ENCODE assay signal across 8 cellular contexts in genomic region chr10:14822879-14823755, GRCh38. TPM values are rescaled to one million over a fixed set of nuclear protein-coding genes. Genes with fewer than 3 reads are reported as not detected.
DNase-seq lines count a peak whose midpoint lies in the region; ATAC-seq, FAIRE-seq and TF ChIP-seq lines count a peak whose summit lies in the region.

No MANE protein-coding gene starts in this region.

- DNase-seq in CD4-positive, CD25-positive, alpha-beta regulatory T cell = peak in 2 of 3 donors; percentile 36 to 47
- DNase-seq in GM19240 (ENCODE audit: insufficient read length, low spot score) (peak; percentile 38), RWPE2 (ENCODE audit: low spot score) (no peak), body of pancreas (peak; percentile 25 to 53 (median 42)), keratinocyte (ENCODE audit: low read depth, low spot score) (no peak), mesenteric fat pad (ENCODE audit: low spot score) (no peak), NCI-H187 treated with DMSO at 0.1 percent for 48 hours (lab: John Stamatoyannopoulos, UW) (no peak)
- no peak for DNase-seq in stimulated activated effector memory CD8-positive, alpha-beta T cell treated with anti-CD3 and anti-CD28 coated beads, Interleukin-12 subunit alpha, Interleukin-12 subunit beta, amount 100 ng/mL, for 72 hours (ENCODE audit: low spot score in 2 of 2)

- intact Hi-C loops in body of pancreas (cut with DNase I) = loop anchor here (10.0 kb wide), 1 partner anchor 318 kb away; no protein-coding TSS in a partner anchor

- no peak overlapping the region for H3K27ac ChIP-seq in CD4-positive, CD25-positive, alpha-beta regulatory T cell (ENCODE audit: insufficient read depth, low read length, poor library complexity, severe bottlenecking)
- no peak overlapping the region for H3K27ac ChIP-seq in RWPE2 (ENCODE audit: poor library complexity, severe bottlenecking)
- no peak overlapping the region for H3K27ac ChIP-seq in body of pancreas
- H3K27ac ChIP-seq in keratinocyte (ENCODE audit: control insufficient read depth, insufficient read depth, low read length) = no peak overlapping the region

- dilution Hi-C loops in keratinocyte (cut with MboI; ENCODE audit: extremely low pct_ligation_motif_present, low sequenced_read_pairs) = no loop called here

- no peaks in the 10 kb centered on the region for H3K9me1 ChIP-seq in keratinocyte (ENCODE audit: control insufficient read depth, extremely low read depth, insufficient read depth, low read length)

- H4K20me1 ChIP-seq in keratinocyte (ENCODE audit: control insufficient read depth, extremely low read depth, insufficient read depth, low read length) = no peaks in the 10 kb centered on the region

- H3K27me3 ChIP-seq in CD4-positive, CD25-positive, alpha-beta regulatory T cell (ENCODE audit: control insufficient read depth, insufficient read depth, low read length) = no peaks in the 10 kb centered on the region
- H3K27me3 ChIP-seq in RWPE2 (ENCODE audit: insufficient read depth, poor library complexity, severe bottlenecking) = no peaks in the 10 kb centered on the region
- H3K27me3 ChIP-seq in body of pancreas = no peaks in the 10 kb centered on the region
- no peaks in the 10 kb centered on the region for H3K27me3 ChIP-seq in keratinocyte (ENCODE audit: control insufficient read depth, extremely low read depth, insufficient read depth, low read length)

- H3K79me2 ChIP-seq in keratinocyte (ENCODE audit: control insufficient read depth, insufficient read depth, low read length) = no peaks in the 10 kb centered on the region

- no peak for TF ChIP-seq POLR2A in body of pancreas (IDR thresholded peaks at IDR 0.05)

- peak; percentile 91 for TF ChIP-seq CTCF in RWPE2 (IDR thresholded peaks at IDR 0.05; ENCODE audit: poor library complexity, severe bottlenecking)
- peak in 6 of 7 experiments; percentile 44 to 71 (median 61) for TF ChIP-seq CTCF in body of pancreas (IDR thresholded peaks at IDR 0.05)
- peak; percentile 48 to 64 (median 57) for TF ChIP-seq CTCF in keratinocyte (optimal IDR thresholded peaks at IDR 0.05 in 1 of 3, IDR thresholded peaks at IDR 0.05 in 1 of 3, conservative IDR thresholded peaks at IDR 0.05 in 1 of 3; ENCODE audit: extremely low read depth in 1 of 3, insufficient read depth in 2 of 3, low read length in 3 of 3)

- no peak overlapping the region for H3K4me3 Mint-ChIP-seq in CD4-positive, CD25-positive, alpha-beta regulatory T cell
- no peak overlapping the region for H3K4me3 Mint-ChIP-seq in stimulated activated effector memory CD8-positive, alpha-beta T cell treated with anti-CD3 and anti-CD28 coated beads, Interleukin-12 subunit alpha, Interleukin-12 subunit beta, amount 100 ng/mL, for 72 hours

- 24 to 29% methylated on average over 3 of the region's 3 CpGs for WGBS in body of pancreas, 2 donors

- H3K4me1 ChIP-seq in CD4-positive, CD25-positive, alpha-beta regulatory T cell (ENCODE audit: control insufficient read depth, insufficient read depth, low read length, poor library complexity, severe bottlenecking) = no peaks in the 10 kb centered on the region
- H3K4me1 ChIP-seq in RWPE2 (ENCODE audit: insufficient read depth, poor library complexity, severe bottlenecking) (peaks cover 12% of the 10 kb centered on the region), body of pancreas (peaks cover 4% of the 10 kb centered on the region), keratinocyte (ENCODE audit: control insufficient read depth, extremely low read depth, insufficient read depth, low read length) (peaks cover 11% of the 10 kb centered on the region)

- no peaks in the 10 kb centered on the region for H3K27me3 Mint-ChIP-seq in CD4-positive, CD25-positive, alpha-beta regulatory T cell

- no peaks in the 10 kb centered on the region for H3K9me3 ChIP-seq in CD4-positive, CD25-positive, alpha-beta regulatory T cell (ENCODE audit: control insufficient read depth in 2 of 2, low read length in 2 of 2)
- no peaks in the 10 kb centered on the region for H3K9me3 ChIP-seq in RWPE2 (ENCODE audit: severe bottlenecking)
- no peaks in the 10 kb centered on the region for H3K9me3 ChIP-seq in body of pancreas
- H3K9me3 ChIP-seq in keratinocyte (ENCODE audit: control insufficient read depth, low read depth, low read length) = no peaks in the 10 kb centered on the region

- H3K9me3 Mint-ChIP-seq in CD4-positive, CD25-positive, alpha-beta regulatory T cell = no peaks in the 10 kb centered on the region
- no peaks in the 10 kb centered on the region for H3K9me3 Mint-ChIP-seq in stimulated activated effector memory CD8-positive, alpha-beta T cell treated with anti-CD3 and anti-CD28 coated beads, Interleukin-12 subunit alpha, Interleukin-12 subunit beta, amount 100 ng/mL, for 72 hours

- no peaks in the 10 kb centered on the region for H3K36me3 ChIP-seq in CD4-positive, CD25-positive, alpha-beta regulatory T cell (ENCODE audit: control insufficient read depth, insufficient read depth, low read length)
- H3K36me3 ChIP-seq in RWPE2 (ENCODE audit: low read depth) (no peaks in the 10 kb centered on the region), body of pancreas (replicated peaks in 1 of 2; ENCODE audit: insufficient read depth in 1 of 2, low read depth in 2 of 2) (no peaks in the 10 kb centered on the region), keratinocyte (ENCODE audit: control insufficient read depth in 2 of 2, extremely low read depth in 1 of 2, insufficient read depth in 2 of 2, low read length in 2 of 2) (no peaks in the 10 kb centered on the region)

- H3K4me2 ChIP-seq in keratinocyte (ENCODE audit: control insufficient read depth, extremely low read depth, insufficient read depth, low read depth, low read length) = no peak overlapping the region

- H3K36me3 Mint-ChIP-seq in CD4-positive, CD25-positive, alpha-beta regulatory T cell = no peaks in the 10 kb centered on the region
- H3K36me3 Mint-ChIP-seq in stimulated activated effector memory CD8-positive, alpha-beta T cell treated with anti-CD3 and anti-CD28 coated beads, Interleukin-12 subunit alpha, Interleukin-12 subunit beta, amount 100 ng/mL, for 72 hours = no peaks in the 10 kb centered on the region

- H3K4me3 ChIP-seq in CD4-positive, CD25-positive, alpha-beta regulatory T cell (ENCODE audit: low read depth, low read length) = no peak overlapping the region
- H3K4me3 ChIP-seq in RWPE2 (ENCODE audit: severe bottlenecking) (no peak overlapping the region), body of pancreas (no peak overlapping the region), keratinocyte (ENCODE audit: control insufficient read depth in 2 of 3, extremely low read depth in 1 of 3, insufficient read depth in 2 of 3, low read depth in 1 of 3, low read length in 3 of 3) (no peak overlapping the region)

- no peak for ATAC-seq in CD4-positive, CD25-positive, alpha-beta regulatory T cell (ENCODE audit: low read depth in 2 of 2)
- ATAC-seq in RWPE2 (ENCODE audit: low read depth) = peak; percentile 57; the same call in 2 of the 3 replicates
- peak; percentile 58 for ATAC-seq in body of pancreas
- ATAC-seq in stimulated activated effector memory CD8-positive, alpha-beta T cell treated with anti-CD3 and anti-CD28 coated beads, Interleukin-12 subunit alpha, Interleukin-12 subunit beta, amount 100 ng/mL, for 72 hours = no peak

- FAIRE-seq in keratinocyte (lab: Jason Lieb, UNC) = no peak

- peaks cover 0 to 6% (median 4%) of the 10 kb centered on the region in 4 donors for H3K4me1 Mint-ChIP-seq in CD4-positive, CD25-positive, alpha-beta regulatory T cell
- peaks cover 11% of the 10 kb centered on the region for H3K4me1 Mint-ChIP-seq in stimulated activated effector memory CD8-positive, alpha-beta T cell treated with anti-CD3 and anti-CD28 coated beads, Interleukin-12 subunit alpha, Interleukin-12 subunit beta, amount 100 ng/mL, for 72 hours

- no peak overlapping the region for H3K9ac ChIP-seq in keratinocyte (ENCODE audit: control insufficient read depth, extremely low read depth, insufficient read depth, low read length)

- no peak overlapping the region for H2AFZ ChIP-seq in keratinocyte (ENCODE audit: control insufficient read depth, low read length)

- peak overlapping the region in 2 of 3 donors; percentile 3 to 19 for H3K27ac Mint-ChIP-seq in CD4-positive, CD25-positive, alpha-beta regulatory T cell
- peak overlapping the region; percentile 54 for H3K27ac Mint-ChIP-seq in stimulated activated effector memory CD8-positive, alpha-beta T cell treated with anti-CD3 and anti-CD28 coated beads, Interleukin-12 subunit alpha, Interleukin-12 subunit beta, amount 100 ng/mL, for 72 hours

RNA-seq across cellular contexts. Expression of gene CDNF, which starts 14.7 kb away (rescaled TPM):
- total RNA-seq in CD4-positive, CD25-positive, alpha-beta regulatory T cell = 1.7 TPM
- 1 to 10 TPM in 2 of 4 donors, under 1 TPM in 2; 0.32 to 2.1 (median 1.2) TPM for polyA plus RNA-seq in CD4-positive, CD25-positive, alpha-beta regulatory T cell
- total RNA-seq in body of pancreas (10 to 100 TPM in 1 of 2 donors, 1 to 10 TPM in 1; 1.3 to 15.3 TPM), mesenteric fat pad (1.4 TPM)
- 1.1 to 1.4 TPM (median 1.2 TPM) in 3 replicates for polyA plus RNA-seq in keratinocyte
- 0.99 TPM for polyA plus RNA-seq in keratinocyte (2011; ENCODE audit: low read depth)
- polyA plus RNA-seq in keratinocyte (2011; cell fraction: cytosol; rRNA removed) = 0.86 and 1.8 TPM in 2 replicates
- 2.7 and 2.9 TPM in 2 replicates for polyA plus RNA-seq in keratinocyte (2011; cell fraction: nucleus; rRNA removed)
- 1.0 TPM in 2 replicates for polyA plus RNA-seq in keratinocyte (2012; ENCODE audit: low replicate concordance)
- 0.92 to 2.2 TPM in 2 of 3 replicates, not detected in the other for polyA minus RNA-seq in keratinocyte
- not detected for polyA minus RNA-seq in keratinocyte (2011; cell fraction: cytosol; rRNA and poly(A)+ RNA removed)
- polyA minus RNA-seq in keratinocyte (2011; cell fraction: nucleus; rRNA and poly(A)+ RNA removed) = 1.1 TPM in 1 of 2 replicates, not detected in the other

RNA-seq across cellular contexts. Expression of gene HSPA14, which starts 15.0 kb away (rescaled TPM):
- total RNA-seq in CD4-positive, CD25-positive, alpha-beta regulatory T cell = 22.6 TPM
- polyA plus RNA-seq in CD4-positive, CD25-positive, alpha-beta regulatory T cell = 10 to 100 TPM; 16.0 to 26.7 (median 20.9) TPM
- total RNA-seq in body of pancreas (1 to 10 TPM; 6.6 to 7.8 TPM), mesenteric fat pad (12.1 TPM)
- 17.7 to 29.5 TPM (median 18.6 TPM) in 3 replicates for polyA plus RNA-seq in keratinocyte
- polyA plus RNA-seq in keratinocyte (2011; ENCODE audit: low read depth) = 22.1 TPM
- 12.2 and 26.6 TPM in 2 replicates for polyA plus RNA-seq in keratinocyte (2011; cell fraction: cytosol; rRNA removed)
- 16.4 and 23.2 TPM in 2 replicates for polyA plus RNA-seq in keratinocyte (2011; cell fraction: nucleus; rRNA removed)
- polyA plus RNA-seq in keratinocyte (2012; ENCODE audit: low replicate concordance) = 14.5 and 17.1 TPM in 2 replicates
- polyA minus RNA-seq in keratinocyte = 0.52 to 12.3 TPM (median 4.1 TPM) in 3 replicates
- 7.5 TPM for polyA minus RNA-seq in keratinocyte (2011; cell fraction: cytosol; rRNA and poly(A)+ RNA removed)
- polyA minus RNA-seq in keratinocyte (2011; cell fraction: nucleus; rRNA and poly(A)+ RNA removed) = 4.6 and 7.4 TPM in 2 replicates

RNA-seq across cellular contexts. Expression of gene MSANTD7, which starts 15.0 kb away (rescaled TPM):
- total RNA-seq in CD4-positive, CD25-positive, alpha-beta regulatory T cell = 28.9 TPM
- 10 to 100 TPM in 1 of 4 donors, 1 to 10 TPM in 3; 8.4 to 11.7 (median 9.8) TPM for polyA plus RNA-seq in CD4-positive, CD25-positive, alpha-beta regulatory T cell
- total RNA-seq in body of pancreas = 10 to 100 TPM in 1 of 2 donors, 1 to 10 TPM in 1; 6.5 to 11.5 TPM
- 6.6 to 8.6 TPM (median 7.1 TPM) in 3 replicates for polyA plus RNA-seq in keratinocyte
- 23.1 TPM for polyA plus RNA-seq in keratinocyte (2011; ENCODE audit: low read depth)
- polyA plus RNA-seq in keratinocyte (2011; cell fraction: cytosol; rRNA removed) = 4.2 and 5.4 TPM in 2 replicates
- 5.2 and 5.6 TPM in 2 replicates for polyA plus RNA-seq in keratinocyte (2011; cell fraction: nucleus; rRNA removed)
- 5.8 and 7.7 TPM in 2 replicates for polyA plus RNA-seq in keratinocyte (2012; ENCODE audit: low replicate concordance)
- 7.5 to 13.3 TPM (median 11.8 TPM) in 3 replicates for polyA minus RNA-seq in keratinocyte
- polyA minus RNA-seq in keratinocyte (2011; cell fraction: cytosol; rRNA and poly(A)+ RNA removed) = 11.5 TPM
- 8.8 and 10.6 TPM in 2 replicates for polyA minus RNA-seq in keratinocyte (2011; cell fraction: nucleus; rRNA and poly(A)+ RNA removed)
- total RNA-seq in mesenteric fat pad = 8.6 TPM

RNA-seq across cellular contexts. Expression of gene FAM107B, which starts 48.4 kb away (rescaled TPM):
- total RNA-seq in CD4-positive, CD25-positive, alpha-beta regulatory T cell = 327 TPM
- polyA plus RNA-seq in CD4-positive, CD25-positive, alpha-beta regulatory T cell = 100 to 1,000 TPM; 202 to 301 (median 262) TPM
- total RNA-seq in body of pancreas = 10 to 100 TPM; 19.4 to 45.9 TPM
- polyA plus RNA-seq in keratinocyte = 2.4 to 8.7 TPM (median 8.2 TPM) in 3 replicates
- 23.0 TPM for polyA plus RNA-seq in keratinocyte (2011; ENCODE audit: low read depth)
- 4.5 and 8.3 TPM in 2 replicates for polyA plus RNA-seq in keratinocyte (2011; cell fraction: cytosol; rRNA removed)
- 3.7 and 3.8 TPM in 2 replicates for polyA plus RNA-seq in keratinocyte (2011; cell fraction: nucleus; rRNA removed)
- 4.2 and 12.4 TPM in 2 replicates for polyA plus RNA-seq in keratinocyte (2012; ENCODE audit: low replicate concordance)
- 1.3 to 4.8 TPM (median 2.0 TPM) in 3 replicates for polyA minus RNA-seq in keratinocyte
- 1.7 TPM for polyA minus RNA-seq in keratinocyte (2011; cell fraction: cytosol; rRNA and poly(A)+ RNA removed)
- 2.1 and 7.4 TPM in 2 replicates for polyA minus RNA-seq in keratinocyte (2011; cell fraction: nucleus; rRNA and poly(A)+ RNA removed)
- total RNA-seq in mesenteric fat pad = 88.2 TPM

RNA-seq across cellular contexts. Expression of gene SUV39H2, which starts 55.5 kb away (rescaled TPM):
- 4.3 TPM for total RNA-seq in CD4-positive, CD25-positive, alpha-beta regulatory T cell
- polyA plus RNA-seq in CD4-positive, CD25-positive, alpha-beta regulatory T cell = 1 to 10 TPM; 2.1 to 5.2 (median 3.7) TPM
- total RNA-seq in body of pancreas = 1 to 10 TPM; 3.1 to 4.6 TPM
- 5.3 to 11.8 TPM (median 6.9 TPM) in 3 replicates for polyA plus RNA-seq in keratinocyte
- 5.3 TPM for polyA plus RNA-seq in keratinocyte (2011; ENCODE audit: low read depth)
- 5.1 and 11.5 TPM in 2 replicates for polyA plus RNA-seq in keratinocyte (2011; cell fraction: cytosol; rRNA removed)
- 4.1 and 6.3 TPM in 2 replicates for polyA plus RNA-seq in keratinocyte (2011; cell fraction: nucleus; rRNA removed)
- 5.0 and 9.8 TPM in 2 replicates for polyA plus RNA-seq in keratinocyte (2012; ENCODE audit: low replicate concordance)
- polyA minus RNA-seq in keratinocyte = 4.0 to 10.5 TPM (median 5.6 TPM) in 3 replicates
- polyA minus RNA-seq in keratinocyte (2011; cell fraction: cytosol; rRNA and poly(A)+ RNA removed) = 7.7 TPM
- polyA minus RNA-seq in keratinocyte (2011; cell fraction: nucleus; rRNA and poly(A)+ RNA removed) = 4.5 and 7.5 TPM in 2 replicates
- 8.6 TPM for total RNA-seq in mesenteric fat pad

Comparison
In these comparisons a context has a peak if more than half of its experiments do, and no peak if none do; other contexts are left out.
1. ATAC-seq: peak in RWPE2 (single experiment) and body of pancreas (single experiment); none in CD4-positive, CD25-positive, alpha-beta regulatory T cell (0 of 2) and stimulated activated effector memory CD8-positive, alpha-beta T cell treated with anti-CD3 and anti-CD28 coated beads, Interleukin-12 subunit alpha, Interleukin-12 subunit beta, amount 100 ng/mL, for 72 hours (single experiment).
2. DNase-seq: peak in CD4-positive, CD25-positive, alpha-beta regulatory T cell (2 of 3), GM19240 (single experiment) and body of pancreas (4 of 4); none in RWPE2 (single experiment), keratinocyte (single experiment), stimulated activated effector memory CD8-positive, alpha-beta T cell treated with anti-CD3 and anti-CD28 coated beads, Interleukin-12 subunit alpha, Interleukin-12 subunit beta, amount 100 ng/mL, for 72 hours (0 of 2), mesenteric fat pad (single experiment) and NCI-H187 treated with DMSO at 0.1 percent for 48 hours (single experiment).
3. Peak in every context shown above with its lines, with median percentiles within 50 percentile points of each other: CTCF ChIP-seq.